Comparison of ENCODE assay signal across 1 cellular context in the genomic region with DNA sequence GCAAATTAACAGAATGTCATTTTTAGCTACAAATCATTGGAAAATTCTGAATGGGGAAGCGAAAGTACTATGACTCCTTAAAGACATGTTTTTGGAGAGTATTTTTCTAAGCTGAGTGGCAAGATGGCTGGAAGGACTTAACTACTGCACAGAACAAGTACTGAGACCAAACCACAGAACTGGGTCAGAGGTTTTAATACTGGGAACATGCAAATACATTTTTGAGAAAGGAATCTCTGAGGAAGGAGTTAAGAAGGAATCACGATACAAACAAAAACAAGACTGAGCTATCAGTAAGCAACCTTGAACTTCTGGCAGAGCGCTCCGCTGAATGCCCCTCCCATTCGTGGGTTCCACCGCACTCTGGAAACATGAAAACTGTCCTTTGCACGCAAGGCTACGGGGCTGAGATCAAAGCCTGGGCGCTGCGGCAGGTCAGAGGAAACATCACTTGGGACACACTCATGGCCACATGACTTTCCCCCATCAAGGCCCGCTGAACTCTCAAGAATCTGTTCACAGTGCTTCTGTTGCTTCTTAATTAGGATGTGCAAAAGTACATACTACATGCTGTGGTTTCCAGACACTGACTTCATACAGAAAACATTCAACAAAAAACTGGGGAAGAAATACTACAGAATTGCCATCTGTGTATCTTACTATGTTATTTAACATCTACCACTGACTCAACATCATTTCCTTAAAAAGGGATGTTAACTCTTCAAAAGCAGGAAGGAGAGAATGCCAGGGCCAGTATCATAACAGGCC.
TF ChIP-seq lines count a peak whose summit lies in the region.

No MANE protein-coding gene starts in this region.

TF ChIP-seq in HepG2, 621 proteins besides CTCF, POLR2A, EP300 and RAD21 (continued from another document and continues in another):
- TF ChIP-seq, protein P1, sequence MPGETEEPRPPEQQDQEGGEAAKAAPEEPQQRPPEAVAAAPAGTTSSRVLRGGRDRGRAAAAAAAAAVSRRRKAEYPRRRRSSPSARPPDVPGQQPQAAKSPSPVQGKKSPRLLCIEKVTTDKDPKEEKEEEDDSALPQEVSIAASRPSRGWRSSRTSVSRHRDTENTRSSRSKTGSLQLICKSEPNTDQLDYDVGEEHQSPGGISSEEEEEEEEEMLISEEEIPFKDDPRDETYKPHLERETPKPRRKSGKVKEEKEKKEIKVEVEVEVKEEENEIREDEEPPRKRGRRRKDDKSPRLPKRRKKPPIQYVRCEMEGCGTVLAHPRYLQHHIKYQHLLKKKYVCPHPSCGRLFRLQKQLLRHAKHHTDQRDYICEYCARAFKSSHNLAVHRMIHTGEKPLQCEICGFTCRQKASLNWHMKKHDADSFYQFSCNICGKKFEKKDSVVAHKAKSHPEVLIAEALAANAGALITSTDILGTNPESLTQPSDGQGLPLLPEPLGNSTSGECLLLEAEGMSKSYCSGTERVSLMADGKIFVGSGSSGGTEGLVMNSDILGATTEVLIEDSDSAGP (CRISPR knock-in tag; IDR thresholded peaks at IDR 0.05; ENCODE audit: borderline replicate concordance) = peak; percentile 75
- TF ChIP-seq, protein P2, sequence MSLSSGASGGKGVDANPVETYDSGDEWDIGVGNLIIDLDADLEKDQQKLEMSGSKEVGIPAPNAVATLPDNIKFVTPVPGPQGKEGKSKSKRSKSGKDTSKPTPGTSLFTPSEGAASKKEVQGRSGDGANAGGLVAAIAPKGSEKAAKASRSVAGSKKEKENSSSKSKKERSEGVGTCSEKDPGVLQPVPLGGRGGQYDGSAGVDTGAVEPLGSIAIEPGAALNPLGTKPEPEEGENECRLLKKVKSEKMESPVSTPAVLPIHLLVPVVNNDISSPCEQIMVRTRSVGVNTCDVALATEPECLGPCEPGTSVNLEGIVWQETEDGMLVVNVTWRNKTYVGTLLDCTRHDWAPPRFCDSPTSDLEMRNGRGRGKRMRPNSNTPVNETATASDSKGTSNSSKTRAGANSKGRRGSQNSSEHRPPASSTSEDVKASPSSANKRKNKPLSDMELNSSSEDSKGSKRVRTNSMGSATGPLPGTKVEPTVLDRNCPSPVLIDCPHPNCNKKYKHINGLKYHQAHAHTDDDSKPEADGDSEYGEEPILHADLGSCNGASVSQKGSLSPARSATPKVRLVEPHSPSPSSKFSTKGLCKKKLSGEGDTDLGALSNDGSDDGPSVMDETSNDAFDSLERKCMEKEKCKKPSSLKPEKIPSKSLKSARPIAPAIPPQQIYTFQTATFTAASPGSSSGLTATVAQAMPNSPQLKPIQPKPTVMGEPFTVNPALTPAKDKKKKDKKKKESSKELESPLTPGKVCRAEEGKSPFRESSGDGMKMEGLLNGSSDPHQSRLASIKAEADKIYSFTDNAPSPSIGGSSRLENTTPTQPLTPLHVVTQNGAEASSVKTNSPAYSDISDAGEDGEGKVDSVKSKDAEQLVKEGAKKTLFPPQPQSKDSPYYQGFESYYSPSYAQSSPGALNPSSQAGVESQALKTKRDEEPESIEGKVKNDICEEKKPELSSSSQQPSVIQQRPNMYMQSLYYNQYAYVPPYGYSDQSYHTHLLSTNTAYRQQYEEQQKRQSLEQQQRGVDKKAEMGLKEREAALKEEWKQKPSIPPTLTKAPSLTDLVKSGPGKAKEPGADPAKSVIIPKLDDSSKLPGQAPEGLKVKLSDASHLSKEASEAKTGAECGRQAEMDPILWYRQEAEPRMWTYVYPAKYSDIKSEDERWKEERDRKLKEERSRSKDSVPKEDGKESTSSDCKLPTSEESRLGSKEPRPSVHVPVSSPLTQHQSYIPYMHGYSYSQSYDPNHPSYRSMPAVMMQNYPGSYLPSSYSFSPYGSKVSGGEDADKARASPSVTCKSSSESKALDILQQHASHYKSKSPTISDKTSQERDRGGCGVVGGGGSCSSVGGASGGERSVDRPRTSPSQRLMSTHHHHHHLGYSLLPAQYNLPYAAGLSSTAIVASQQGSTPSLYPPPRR (CRISPR knock-in tag; IDR thresholded peaks at IDR 0.05; ENCODE audit: borderline replicate concordance) = peak; percentile 98
- TF ChIP-seq ZNF274 (CRISPR knock-in tag; IDR thresholded peaks at IDR 0.05) (peak; percentile 82), CHD4 (IDR thresholded peaks at IDR 0.05; ENCODE audit: borderline replicate concordance, low read length) (peak; percentile 90; the same call in 1 of the 2 replicates), ZNF747 (CRISPR knock-in tag; IDR thresholded peaks at IDR 0.05; ENCODE audit: borderline replicate concordance) (peak; percentile 99), ETV5 (CRISPR knock-in tag; IDR thresholded peaks at IDR 0.05; ENCODE audit: borderline replicate concordance) (peak; percentile 87; the same call in 1 of the 2 replicates), JUND (CRISPR knock-in tag; IDR thresholded peaks at IDR 0.05) (peak; percentile 56; the same call in 1 of the 2 replicates), PRPF4 (IDR thresholded peaks at IDR 0.05; ENCODE audit: low read depth, low read length, poor library complexity, severe bottlenecking) (no peak), ZSCAN31 (CRISPR knock-in tag; IDR thresholded peaks at IDR 0.05; ENCODE audit: low read depth) (peak; percentile 98), NFATC3 (CRISPR knock-in tag; IDR thresholded peaks at IDR 0.05) (no peak), FIP1L1 (IDR thresholded peaks at IDR 0.05; ENCODE audit: borderline replicate concordance, insufficient read depth, low read depth, low read length) (no peak), ZMYM2 (CRISPR knock-in tag; IDR thresholded peaks at IDR 0.05) (peak; percentile 91), REPIN1 (CRISPR knock-in tag; IDR thresholded peaks at IDR 0.05; ENCODE audit: borderline replicate concordance, low read depth) (peak; percentile 93; the same call in 1 of the 2 replicates), TBX2 (CRISPR knock-in tag; IDR thresholded peaks at IDR 0.05; ENCODE audit: borderline replicate concordance) (peak; percentile 99), SALL1 (CRISPR knock-in tag; IDR thresholded peaks at IDR 0.05) (peak; percentile 100), NR2C2 (CRISPR knock-in tag; IDR thresholded peaks at IDR 0.05; ENCODE audit: borderline replicate concordance) (peak; percentile 84), ZNF703 (CRISPR knock-in tag; IDR thresholded peaks at IDR 0.05; ENCODE audit: borderline replicate concordance) (no peak)
- TF ChIP-seq, protein P3, sequence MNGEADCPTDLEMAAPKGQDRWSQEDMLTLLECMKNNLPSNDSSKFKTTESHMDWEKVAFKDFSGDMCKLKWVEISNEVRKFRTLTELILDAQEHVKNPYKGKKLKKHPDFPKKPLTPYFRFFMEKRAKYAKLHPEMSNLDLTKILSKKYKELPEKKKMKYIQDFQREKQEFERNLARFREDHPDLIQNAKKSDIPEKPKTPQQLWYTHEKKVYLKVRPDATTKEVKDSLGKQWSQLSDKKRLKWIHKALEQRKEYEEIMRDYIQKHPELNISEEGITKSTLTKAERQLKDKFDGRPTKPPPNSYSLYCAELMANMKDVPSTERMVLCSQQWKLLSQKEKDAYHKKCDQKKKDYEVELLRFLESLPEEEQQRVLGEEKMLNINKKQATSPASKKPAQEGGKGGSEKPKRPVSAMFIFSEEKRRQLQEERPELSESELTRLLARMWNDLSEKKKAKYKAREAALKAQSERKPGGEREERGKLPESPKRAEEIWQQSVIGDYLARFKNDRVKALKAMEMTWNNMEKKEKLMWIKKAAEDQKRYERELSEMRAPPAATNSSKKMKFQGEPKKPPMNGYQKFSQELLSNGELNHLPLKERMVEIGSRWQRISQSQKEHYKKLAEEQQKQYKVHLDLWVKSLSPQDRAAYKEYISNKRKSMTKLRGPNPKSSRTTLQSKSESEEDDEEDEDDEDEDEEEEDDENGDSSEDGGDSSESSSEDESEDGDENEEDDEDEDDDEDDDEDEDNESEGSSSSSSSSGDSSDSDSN (CRISPR knock-in tag; IDR thresholded peaks at IDR 0.05) = peak; percentile 43; the same call in 1 of the 2 replicates
- TF ChIP-seq, protein P4, sequence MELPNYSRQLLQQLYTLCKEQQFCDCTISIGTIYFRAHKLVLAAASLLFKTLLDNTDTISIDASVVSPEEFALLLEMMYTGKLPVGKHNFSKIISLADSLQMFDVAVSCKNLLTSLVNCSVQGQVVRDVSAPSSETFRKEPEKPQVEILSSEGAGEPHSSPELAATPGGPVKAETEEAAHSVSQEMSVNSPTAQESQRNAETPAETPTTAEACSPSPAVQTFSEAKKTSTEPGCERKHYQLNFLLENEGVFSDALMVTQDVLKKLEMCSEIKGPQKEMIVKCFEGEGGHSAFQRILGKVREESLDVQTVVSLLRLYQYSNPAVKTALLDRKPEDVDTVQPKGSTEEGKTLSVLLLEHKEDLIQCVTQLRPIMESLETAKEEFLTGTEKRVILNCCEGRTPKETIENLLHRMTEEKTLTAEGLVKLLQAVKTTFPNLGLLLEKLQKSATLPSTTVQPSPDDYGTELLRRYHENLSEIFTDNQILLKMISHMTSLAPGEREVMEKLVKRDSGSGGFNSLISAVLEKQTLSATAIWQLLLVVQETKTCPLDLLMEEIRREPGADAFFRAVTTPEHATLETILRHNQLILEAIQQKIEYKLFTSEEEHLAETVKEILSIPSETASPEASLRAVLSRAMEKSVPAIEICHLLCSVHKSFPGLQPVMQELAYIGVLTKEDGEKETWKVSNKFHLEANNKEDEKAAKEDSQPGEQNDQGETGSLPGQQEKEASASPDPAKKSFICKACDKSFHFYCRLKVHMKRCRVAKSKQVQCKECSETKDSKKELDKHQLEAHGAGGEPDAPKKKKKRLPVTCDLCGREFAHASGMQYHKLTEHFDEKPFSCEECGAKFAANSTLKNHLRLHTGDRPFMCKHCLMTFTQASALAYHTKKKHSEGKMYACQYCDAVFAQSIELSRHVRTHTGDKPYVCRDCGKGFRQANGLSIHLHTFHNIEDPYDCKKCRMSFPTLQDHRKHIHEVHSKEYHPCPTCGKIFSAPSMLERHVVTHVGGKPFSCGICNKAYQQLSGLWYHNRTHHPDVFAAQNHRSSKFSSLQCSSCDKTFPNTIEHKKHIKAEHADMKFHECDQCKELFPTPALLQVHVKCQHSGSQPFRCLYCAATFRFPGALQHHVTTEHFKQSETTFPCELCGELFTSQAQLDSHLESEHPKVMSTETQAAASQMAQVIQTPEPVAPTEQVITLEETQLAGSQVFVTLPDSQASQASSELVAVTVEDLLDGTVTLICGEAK (IDR thresholded peaks at IDR 0.05) = no peak
- TF ChIP-seq, protein P4 (CRISPR knock-in tag; IDR thresholded peaks at IDR 0.05) = 0 out of 2 replicates have a peak, but pooled peaks have one; percentile 56
- TF ChIP-seq, protein P5, sequence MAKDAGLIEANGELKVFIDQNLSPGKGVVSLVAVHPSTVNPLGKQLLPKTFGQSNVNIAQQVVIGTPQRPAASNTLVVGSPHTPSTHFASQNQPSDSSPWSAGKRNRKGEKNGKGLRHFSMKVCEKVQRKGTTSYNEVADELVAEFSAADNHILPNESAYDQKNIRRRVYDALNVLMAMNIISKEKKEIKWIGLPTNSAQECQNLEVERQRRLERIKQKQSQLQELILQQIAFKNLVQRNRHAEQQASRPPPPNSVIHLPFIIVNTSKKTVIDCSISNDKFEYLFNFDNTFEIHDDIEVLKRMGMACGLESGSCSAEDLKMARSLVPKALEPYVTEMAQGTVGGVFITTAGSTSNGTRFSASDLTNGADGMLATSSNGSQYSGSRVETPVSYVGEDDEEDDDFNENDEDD (CRISPR knock-in tag; IDR thresholded peaks at IDR 0.05; ENCODE audit: borderline replicate concordance) = peak; percentile 66; the same call in 1 of the 2 replicates
- TF ChIP-seq, protein P6, sequence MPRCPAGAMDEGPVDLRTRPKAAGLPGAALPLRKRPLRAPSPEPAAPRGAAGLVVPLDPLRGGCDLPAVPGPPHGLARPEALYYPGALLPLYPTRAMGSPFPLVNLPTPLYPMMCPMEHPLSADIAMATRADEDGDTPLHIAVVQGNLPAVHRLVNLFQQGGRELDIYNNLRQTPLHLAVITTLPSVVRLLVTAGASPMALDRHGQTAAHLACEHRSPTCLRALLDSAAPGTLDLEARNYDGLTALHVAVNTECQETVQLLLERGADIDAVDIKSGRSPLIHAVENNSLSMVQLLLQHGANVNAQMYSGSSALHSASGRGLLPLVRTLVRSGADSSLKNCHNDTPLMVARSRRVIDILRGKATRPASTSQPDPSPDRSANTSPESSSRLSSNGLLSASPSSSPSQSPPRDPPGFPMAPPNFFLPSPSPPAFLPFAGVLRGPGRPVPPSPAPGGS (CRISPR knock-in tag; IDR thresholded peaks at IDR 0.05) = peak; percentile 85
- TF ChIP-seq, protein P7, sequence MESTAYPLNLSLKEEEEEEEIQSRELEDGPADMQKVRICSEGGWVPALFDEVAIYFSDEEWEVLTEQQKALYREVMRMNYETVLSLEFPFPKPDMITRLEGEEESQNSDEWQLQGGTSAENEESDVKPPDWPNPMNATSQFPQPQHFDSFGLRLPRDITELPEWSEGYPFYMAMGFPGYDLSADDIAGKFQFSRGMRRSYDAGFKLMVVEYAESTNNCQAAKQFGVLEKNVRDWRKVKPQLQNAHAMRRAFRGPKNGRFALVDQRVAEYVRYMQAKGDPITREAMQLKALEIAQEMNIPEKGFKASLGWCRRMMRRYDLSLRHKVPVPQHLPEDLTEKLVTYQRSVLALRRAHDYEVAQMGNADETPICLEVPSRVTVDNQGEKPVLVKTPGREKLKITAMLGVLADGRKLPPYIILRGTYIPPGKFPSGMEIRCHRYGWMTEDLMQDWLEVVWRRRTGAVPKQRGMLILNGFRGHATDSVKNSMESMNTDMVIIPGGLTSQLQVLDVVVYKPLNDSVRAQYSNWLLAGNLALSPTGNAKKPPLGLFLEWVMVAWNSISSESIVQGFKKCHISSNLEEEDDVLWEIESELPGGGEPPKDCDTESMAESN (CRISPR knock-in tag; conservative IDR thresholded peaks at IDR 0.05) = peak; percentile 87
- TF ChIP-seq, protein P8, sequence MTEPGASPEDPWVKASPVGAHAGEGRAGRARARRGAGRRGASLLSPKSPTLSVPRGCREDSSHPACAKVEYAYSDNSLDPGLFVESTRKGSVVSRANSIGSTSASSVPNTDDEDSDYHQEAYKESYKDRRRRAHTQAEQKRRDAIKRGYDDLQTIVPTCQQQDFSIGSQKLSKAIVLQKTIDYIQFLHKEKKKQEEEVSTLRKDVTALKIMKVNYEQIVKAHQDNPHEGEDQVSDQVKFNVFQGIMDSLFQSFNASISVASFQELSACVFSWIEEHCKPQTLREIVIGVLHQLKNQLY (CRISPR knock-in tag; IDR thresholded peaks at IDR 0.05) = peak; percentile 97
